Comparison of ENCODE assay signal across 8 cellular contexts in genomic region chr9:21789541-21790037, GRCh38. TPM values are rescaled to one million over a fixed set of nuclear protein-coding genes. Genes with fewer than 3 reads are reported as not detected.
DNase-seq lines count a peak whose midpoint lies in the region; ATAC-seq and TF ChIP-seq lines count a peak whose summit lies in the region.

No MANE protein-coding gene starts in this region.

- intact Hi-C loops in uterus (cut with DNase I; ENCODE audit: low total_unique reads) = loop anchor here (10.0 kb wide), 1 partner anchor 445 kb away; no protein-coding TSS in a partner anchor

- TF ChIP-seq CTCF in uterus (IDR thresholded peaks at IDR 0.05) = peak; percentile 73 to 81 (median 76)

- H3K27ac Mint-ChIP-seq in naive B cell = peak overlapping the region in 3 of 6 donors; percentile 33 to 67 (median 45)

- no peak overlapping the region for H3K27ac ChIP-seq in uterus

- H3K36me3 ChIP-seq in uterus = no peaks in the 10 kb centered on the region

- peak; percentile 43 for DNase-seq in COLO668 (lab: John Stamatoyannopoulos, UW; ENCODE audit: unreplicated experiment)
- peak; percentile 35 for DNase-seq in NCI-H2227 treated with DMSO at 0.1 percent for 48 hours (lab: John Stamatoyannopoulos, UW)
- peak; percentile 31 to 37 for DNase-seq in activated CD4-positive, alpha-beta T cell treated with anti-CD3 and anti-CD28 coated beads, Interleukin-2, amount 50 U/mL, for 4 hours
- peak; percentile 86 to 87 for DNase-seq in erythroblast (lab: John Stamatoyannopoulos, UW)
- peak; percentile 70 for DNase-seq in naive B cell
- peak; percentile 29 to 57 for DNase-seq in uterus

- TF ChIP-seq POLR2A in erythroblast (IDR thresholded peaks at IDR 0.05; ENCODE audit: low read length) (no peak), uterus (IDR thresholded peaks at IDR 0.05) (no peak)

- peak overlapping the region in 1 of 2 donors; percentile 16 for H3K4me3 ChIP-seq in uterus

- H3K4me1 ChIP-seq in uterus = no peaks in the 10 kb centered on the region

- ATAC-seq in GM19043 (IDR thresholded peaks at IDR 0.05; ENCODE audit: low read depth, unreplicated experiment) (peak; percentile 99), HG03196 (IDR thresholded peaks at IDR 0.05; ENCODE audit: unreplicated experiment) (peak; percentile 96), naive B cell (ENCODE audit: low read depth in 2 of 2) (peak; percentile 96)

- H3K36me3 Mint-ChIP-seq in naive B cell = no peaks in the 10 kb centered on the region

- no peaks in the 10 kb centered on the region for H3K9me3 ChIP-seq in uterus

- H3K27me3 ChIP-seq in uterus = no peaks in the 10 kb centered on the region

- H3K27me3 Mint-ChIP-seq in naive B cell = peaks cover 5 to 27% (median 14%) of the 10 kb centered on the region in 3 donors

- H3K9me3 Mint-ChIP-seq in naive B cell = no peaks in the 10 kb centered on the region

- peak overlapping the region; percentile 10 to 87 (median 75) for H3K4me3 Mint-ChIP-seq in naive B cell

- peaks cover 4 to 7% (median 4%) of the 10 kb centered on the region in 3 donors for H3K4me1 Mint-ChIP-seq in naive B cell

RNA-seq across cellular contexts. Expression of gene MTAP, which starts 12.8 kb away (rescaled TPM):
- 10 to 100 TPM; 12.1 to 24.3 (median 18.1) TPM for polyA plus RNA-seq in naive B cell (ENCODE audit: low read depth in 6 of 6)
- total RNA-seq in uterus = 10 to 100 TPM in 3 of 4 donors, 1 to 10 TPM in 1; 3.6 to 65.8 (median 39.4) TPM

Comparison
In these comparisons a context has a peak if more than half of its experiments do, and no peak if none do; other contexts are left out.
1. DNase-seq: peak in every context shown above with its lines; median percentile 86 in erythroblast; 70 in naive B cell; 43 in COLO668; 43 in uterus; 35 in NCI-H2227 treated with DMSO at 0.1 percent for 48 hours; 34 in activated CD4-positive, alpha-beta T cell treated with anti-CD3 and anti-CD28 coated beads, Interleukin-2, amount 50 U/mL, for 4 hours.